In the genomic region with DNA sequence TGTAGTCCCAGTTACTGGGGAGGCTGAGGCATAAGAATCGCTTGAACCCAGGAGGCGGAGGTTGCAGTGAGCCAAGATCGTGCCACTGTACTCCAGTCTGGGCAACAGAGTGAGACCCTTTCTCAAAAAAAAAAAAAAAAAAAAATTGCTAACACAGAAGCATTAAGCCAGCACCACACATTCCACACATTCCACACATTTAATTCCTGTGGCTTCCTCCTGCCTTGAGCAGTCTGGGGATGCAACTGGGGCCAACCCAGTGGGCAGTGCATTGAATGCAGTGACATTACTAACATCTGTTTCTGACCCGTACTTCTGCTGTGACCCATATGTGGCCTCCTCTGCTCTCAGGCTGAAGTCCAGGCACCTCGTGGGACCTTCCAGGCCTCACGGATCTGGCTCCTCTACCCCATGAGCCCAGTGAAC, we compare ENCODE assay signal across 10 cellular contexts.
DNase-seq lines count a peak whose midpoint lies in the region; ATAC-seq lines count a peak whose summit lies in the region.
"Had no signal": no experiment of that assay in that cellular context is flagged by ENCODE, and none has a peak within 500 bp of the region (broad histone marks: within the 10 kb centered on the region; RNA-seq: fewer than 3 reads in every experiment).

No MANE protein-coding gene starts in this region.

- peaks cover 31% of the 10 kb centered on the region for H3K9me3 Mint-ChIP-seq in activated CD4-positive, alpha-beta T cell treated with anti-CD3 and anti-CD28 coated beads, Interleukin-2, amount 10 ng/mL, durations not matched to agents 24 days and 14 days
- peaks cover 12% of the 10 kb centered on the region for H3K9me3 Mint-ChIP-seq in activated T-cell treated with anti-CD3 and anti-CD28 coated beads, Interleukin-2, amount 50 U/mL, for 24 hours

- peaks cover 15% of the 10 kb centered on the region for H3K9me3 ChIP-seq in SK-N-MC (ENCODE audit: low read depth, low read length)

- peak overlapping the region; percentile 96 for H3K27ac ChIP-seq in SK-N-MC
- H3K27ac ChIP-seq: hepatocyte had no signal

- peaks cover 8% of the 10 kb centered on the region for H3K4me1 Mint-ChIP-seq in activated CD4-positive, alpha-beta T cell treated with anti-CD3 and anti-CD28 coated beads, Interleukin-2, amount 10 ng/mL, durations not matched to agents 24 days and 14 days
- H3K4me1 Mint-ChIP-seq in activated T-cell treated with anti-CD3 and anti-CD28 coated beads, Interleukin-2, amount 50 U/mL, for 24 hours (ENCODE audit: low read depth) = peaks cover 6% of the 10 kb centered on the region

- peak overlapping the region; percentile 34 for H3K27ac Mint-ChIP-seq in activated CD4-positive, alpha-beta T cell treated with anti-CD3 and anti-CD28 coated beads, Interleukin-2, amount 10 ng/mL, durations not matched to agents 24 days and 14 days
- no peak overlapping the region for H3K27ac Mint-ChIP-seq in activated T-cell treated with anti-CD3 and anti-CD28 coated beads, Interleukin-2, amount 50 U/mL, for 24 hours

- peak; percentile 28 for DNase-seq in activated CD4-positive, alpha-beta T cell treated with anti-CD3 and anti-CD28 coated beads, Interleukin-2, amount 10 ng/mL, durations not matched to agents 24 days and 14 days
- DNase-seq in activated CD4-positive, alpha-beta T cell treated with anti-CD3 and anti-CD28 coated beads for 4 hours = no peak
- DNase-seq in SK-N-MC (ENCODE audit: low read depth, low spot score) (no peak), glomerular visceral epithelial cell (ENCODE audit: extremely low spot score) (peak; percentile 91), skeletal muscle cell (ENCODE audit: low read depth) (peak; percentile 26), putamen (ENCODE audit: low spot score) (no peak)
- DNase-seq in activated T-cell treated with anti-CD3 and anti-CD28 coated beads, Interleukin-2, amount 50 U/mL, for 24 hours = no peak
- DNase-seq: NCI-H526 had no signal

- intact Hi-C loops in activated CD4-positive, alpha-beta T cell treated with anti-CD3 and anti-CD28 coated beads, Interleukin-2, amount 10 ng/mL, durations not matched to agents 24 days and 14 days (cut with micrococcal nuclease) = no loop called here

- H3K9ac ChIP-seq in SK-N-MC (ENCODE audit: insufficient read length) = no peak overlapping the region

- peaks cover 28% of the 10 kb centered on the region for H3K36me3 Mint-ChIP-seq in activated CD4-positive, alpha-beta T cell treated with anti-CD3 and anti-CD28 coated beads, Interleukin-2, amount 10 ng/mL, durations not matched to agents 24 days and 14 days (ENCODE audit: low read depth)
- no peaks in the 10 kb centered on the region for H3K36me3 Mint-ChIP-seq in activated T-cell treated with anti-CD3 and anti-CD28 coated beads, Interleukin-2, amount 50 U/mL, for 24 hours (ENCODE audit: low read depth)

- H3K27me3 Mint-ChIP-seq in activated CD4-positive, alpha-beta T cell treated with anti-CD3 and anti-CD28 coated beads, Interleukin-2, amount 10 ng/mL, durations not matched to agents 24 days and 14 days = peaks cover 14% of the 10 kb centered on the region
- peaks cover 28% of the 10 kb centered on the region for H3K27me3 Mint-ChIP-seq in activated T-cell treated with anti-CD3 and anti-CD28 coated beads, Interleukin-2, amount 50 U/mL, for 24 hours

- no peak for ATAC-seq in GM19455 (IDR thresholded peaks at IDR 0.05; ENCODE audit: unreplicated experiment)

- H3K4me3 ChIP-seq in SK-N-MC (peak overlapping the region; percentile 39; the same call in 1 of the 2 replicates), skeletal muscle cell (ENCODE audit: low read depth, low read length) (no peak overlapping the region)
- H3K4me3 ChIP-seq: hepatocyte had no signal

- H3K4me3 Mint-ChIP-seq in activated CD4-positive, alpha-beta T cell treated with anti-CD3 and anti-CD28 coated beads, Interleukin-2, amount 10 ng/mL, durations not matched to agents 24 days and 14 days = no peak overlapping the region
- no peak overlapping the region for H3K4me3 Mint-ChIP-seq in activated T-cell treated with anti-CD3 and anti-CD28 coated beads, Interleukin-2, amount 50 U/mL, for 24 hours

- no peaks in the 10 kb centered on the region for H3K36me3 ChIP-seq in SK-N-MC (ENCODE audit: insufficient read depth, low read length)

Comparison
In these comparisons a context has a peak if more than half of its experiments do, and no peak if none do; other contexts are left out.
1. DNase-seq: peak in activated CD4-positive, alpha-beta T cell treated with anti-CD3 and anti-CD28 coated beads, Interleukin-2, amount 10 ng/mL, durations not matched to agents 24 days and 14 days (single experiment), glomerular visceral epithelial cell (single experiment) and skeletal muscle cell (single experiment); none in activated CD4-positive, alpha-beta T cell treated with anti-CD3 and anti-CD28 coated beads for 4 hours (0 of 2), SK-N-MC (single experiment), putamen (single experiment) and activated T-cell treated with anti-CD3 and anti-CD28 coated beads, Interleukin-2, amount 50 U/mL, for 24 hours (single experiment).